In the genomic region with DNA sequence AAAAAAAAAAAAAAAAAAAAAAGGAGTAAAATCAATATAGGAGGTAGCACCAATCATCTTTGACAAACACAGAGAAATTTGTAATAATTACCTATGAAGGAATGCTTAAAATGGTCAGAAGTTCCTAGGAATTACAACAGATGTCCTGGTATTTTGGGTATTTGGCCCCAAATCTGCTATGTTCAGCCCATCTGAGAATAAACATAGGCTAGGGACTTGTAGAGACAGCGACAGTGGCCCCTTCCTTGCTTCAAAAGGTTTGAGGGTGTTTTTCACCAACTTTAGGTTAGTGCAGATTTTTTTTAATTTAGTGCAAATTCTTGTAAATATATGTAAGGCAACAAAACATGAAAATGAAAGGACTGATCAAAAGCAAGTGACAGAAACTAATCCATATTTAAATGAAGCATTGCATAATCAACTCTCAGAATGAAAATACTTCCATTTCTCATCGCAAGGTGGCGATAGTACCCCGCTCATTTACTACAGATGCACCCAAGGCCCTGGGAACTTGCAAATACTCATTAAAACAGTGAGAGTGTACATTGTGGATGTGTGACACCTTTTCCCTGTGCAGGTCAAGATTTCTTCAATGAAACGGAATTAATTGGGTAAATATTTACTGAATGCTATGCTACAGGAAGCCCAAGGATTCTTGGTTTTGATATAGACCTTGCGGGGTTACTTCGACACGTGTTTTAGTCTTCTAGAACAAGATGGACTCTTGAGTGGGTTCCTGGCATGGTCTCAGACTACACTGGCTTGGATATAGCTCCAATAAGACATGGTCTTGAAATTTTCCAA, we compare ENCODE assay signal across 8 cellular contexts. TPM values are rescaled to one million over a fixed set of nuclear protein-coding genes. Genes with fewer than 3 reads are reported as not detected.
DNase-seq lines count a peak whose midpoint lies in the region; ATAC-seq, FAIRE-seq and TF ChIP-seq lines count a peak whose summit lies in the region.

No MANE protein-coding gene starts in this region.

- no peak for TF ChIP-seq POLR2A in H54 (IDR thresholded peaks at IDR 0.05; ENCODE audit: low read depth, low read length)

- H2AFZ ChIP-seq in smooth muscle cell (ENCODE audit: low read depth), result no peak overlapping the region

- FAIRE-seq in H54 (lab: Jason Lieb, UNC), result peak; percentile 73

- peak; percentile 56 for DNase-seq in GM10266 (ENCODE audit: extremely low spot score)
- peak; percentile 25 for DNase-seq in H54 (ENCODE audit: insufficient read length, low spot score)
- peak; percentile 47 for DNase-seq in M059J (ENCODE audit: low read depth)
- peak; percentile 24 for DNase-seq in activated naive CD8-positive, alpha-beta T cell treated with anti-CD3 and anti-CD28 coated beads, Interleukin-2, amount 50 U/mL, for 16 hours (ENCODE audit: low read depth, low spot score)
- no peak for DNase-seq in right atrium auricular region (ENCODE audit: low spot score)
- no peak for DNase-seq in smooth muscle cell (lab: John Stamatoyannopoulos, UW; ENCODE audit: unreplicated experiment)
- no peak for DNase-seq in middle frontal gyrus (ENCODE audit: extremely low spot score, low spot score)

- no peaks in the 10 kb centered on the region for H3K27me3 ChIP-seq in right atrium auricular region
- H3K27me3 ChIP-seq in smooth muscle cell (ENCODE audit: low read depth), result no peaks in the 10 kb centered on the region

- TF ChIP-seq CTCF in GM10266 (IDR thresholded peaks at IDR 0.05; ENCODE audit: control insufficient read depth, insufficient read depth, low read depth, missing control alignments), result peak; percentile 72
- peak; percentile 73 to 86 for TF ChIP-seq CTCF in right atrium auricular region (IDR thresholded peaks at IDR 0.05)
- TF ChIP-seq CTCF in smooth muscle cell (IDR thresholded peaks at IDR 0.05; ENCODE audit: borderline replicate concordance, insufficient read depth, poor library complexity, severe bottlenecking), result peak; percentile 77

- H3K79me2 ChIP-seq in smooth muscle cell (ENCODE audit: low read depth), result no peaks in the 10 kb centered on the region

- H3K9me3 ChIP-seq in right atrium auricular region (no peaks in the 10 kb centered on the region), smooth muscle cell (replicated peaks; ENCODE audit: low read depth) (no peaks in the 10 kb centered on the region)

- H3K4me3 ChIP-seq in right atrium auricular region (no peak overlapping the region), smooth muscle cell (no peak overlapping the region)

- no peak overlapping the region for H3K27ac ChIP-seq in right atrium auricular region
- H3K27ac ChIP-seq in smooth muscle cell (ENCODE audit: low read depth), result no peak overlapping the region

- H3F3A ChIP-seq in smooth muscle cell (ENCODE audit: low read depth), result no peaks in the 10 kb centered on the region

- H4K20me1 ChIP-seq in smooth muscle cell (ENCODE audit: low read depth), result no peaks in the 10 kb centered on the region

- no peaks in the 10 kb centered on the region for H3K36me3 ChIP-seq in right atrium auricular region
- no peaks in the 10 kb centered on the region for H3K36me3 ChIP-seq in smooth muscle cell (ENCODE audit: low read depth)

- no peaks in the 10 kb centered on the region for H3K4me1 ChIP-seq in right atrium auricular region
- no peaks in the 10 kb centered on the region for H3K4me1 ChIP-seq in smooth muscle cell (ENCODE audit: low read depth)

- peak; percentile 85 for ATAC-seq in SK-N-SH treated with all-trans-retinoic acid at 6 μM for 48 hours

- WGBS in smooth muscle cell (ENCODE audit: low lambda C conversion rate), result 48% methylated on average over 8 of the region's 8 CpGs

- H3K9ac ChIP-seq in smooth muscle cell (ENCODE audit: low read depth), result no peak overlapping the region

- H3K4me2 ChIP-seq in smooth muscle cell, result no peak overlapping the region

TF ChIP-seq in SK-N-SH treated with all-trans-retinoic acid at 6 μM for 48 hours, 23 proteins besides CTCF, POLR2A, EP300 and RAD21:
- no peak for TF ChIP-seq RARB (CRISPR knock-in tag; IDR thresholded peaks at IDR 0.05)
- no peak for TF ChIP-seq SNAI2 (CRISPR knock-in tag; IDR thresholded peaks at IDR 0.05)
- TF ChIP-seq PPARA (CRISPR knock-in tag; IDR thresholded peaks at IDR 0.05; ENCODE audit: borderline replicate concordance), result no peak
- TF ChIP-seq, protein P1, sequence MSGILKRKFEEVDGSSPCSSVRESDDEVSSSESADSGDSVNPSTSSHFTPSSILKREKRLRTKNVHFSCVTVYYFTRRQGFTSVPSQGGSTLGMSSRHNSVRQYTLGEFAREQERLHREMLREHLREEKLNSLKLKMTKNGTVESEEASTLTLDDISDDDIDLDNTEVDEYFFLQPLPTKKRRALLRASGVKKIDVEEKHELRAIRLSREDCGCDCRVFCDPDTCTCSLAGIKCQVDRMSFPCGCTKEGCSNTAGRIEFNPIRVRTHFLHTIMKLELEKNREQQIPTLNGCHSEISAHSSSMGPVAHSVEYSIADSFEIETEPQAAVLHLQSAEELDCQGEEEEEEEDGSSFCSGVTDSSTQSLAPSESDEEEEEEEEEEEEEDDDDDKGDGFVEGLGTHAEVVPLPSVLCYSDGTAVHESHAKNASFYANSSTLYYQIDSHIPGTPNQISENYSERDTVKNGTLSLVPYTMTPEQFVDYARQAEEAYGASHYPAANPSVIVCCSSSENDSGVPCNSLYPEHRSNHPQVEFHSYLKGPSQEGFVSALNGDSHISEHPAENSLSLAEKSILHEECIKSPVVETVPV (CRISPR knock-in tag; IDR thresholded peaks at IDR 0.05), result no peak
- no peak for TF ChIP-seq CSDC2 (CRISPR knock-in tag; IDR thresholded peaks at IDR 0.05)
- TF ChIP-seq ZNF565 (CRISPR knock-in tag; conservative IDR thresholded peaks at IDR 0.05; ENCODE audit: low read depth), result no peak
- TF ChIP-seq TCF4 (CRISPR knock-in tag; IDR thresholded peaks at IDR 0.05; ENCODE audit: borderline replicate concordance), result no peak
- TF ChIP-seq GLIS3 (CRISPR knock-in tag; IDR thresholded peaks at IDR 0.05), result no peak
- TF ChIP-seq, protein P2, sequence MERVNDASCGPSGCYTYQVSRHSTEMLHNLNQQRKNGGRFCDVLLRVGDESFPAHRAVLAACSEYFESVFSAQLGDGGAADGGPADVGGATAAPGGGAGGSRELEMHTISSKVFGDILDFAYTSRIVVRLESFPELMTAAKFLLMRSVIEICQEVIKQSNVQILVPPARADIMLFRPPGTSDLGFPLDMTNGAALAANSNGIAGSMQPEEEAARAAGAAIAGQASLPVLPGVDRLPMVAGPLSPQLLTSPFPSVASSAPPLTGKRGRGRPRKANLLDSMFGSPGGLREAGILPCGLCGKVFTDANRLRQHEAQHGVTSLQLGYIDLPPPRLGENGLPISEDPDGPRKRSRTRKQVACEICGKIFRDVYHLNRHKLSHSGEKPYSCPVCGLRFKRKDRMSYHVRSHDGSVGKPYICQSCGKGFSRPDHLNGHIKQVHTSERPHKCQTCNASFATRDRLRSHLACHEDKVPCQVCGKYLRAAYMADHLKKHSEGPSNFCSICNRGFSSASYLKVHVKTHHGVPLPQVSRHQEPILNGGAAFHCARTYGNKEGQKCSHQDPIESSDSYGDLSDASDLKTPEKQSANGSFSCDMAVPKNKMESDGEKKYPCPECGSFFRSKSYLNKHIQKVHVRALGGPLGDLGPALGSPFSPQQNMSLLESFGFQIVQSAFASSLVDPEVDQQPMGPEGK (CRISPR knock-in tag; IDR thresholded peaks at IDR 0.05; ENCODE audit: borderline replicate concordance), result no peak
- no peak for TF ChIP-seq ZFP3 (CRISPR knock-in tag; IDR thresholded peaks at IDR 0.05)
- TF ChIP-seq TOX (CRISPR knock-in tag; IDR thresholded peaks at IDR 0.05; ENCODE audit: borderline replicate concordance), result no peak
- no peak for TF ChIP-seq ISL1 (CRISPR knock-in tag; IDR thresholded peaks at IDR 0.05)
- no peak for TF ChIP-seq BACH2 (CRISPR knock-in tag; IDR thresholded peaks at IDR 0.05; ENCODE audit: borderline replicate concordance)
- no peak for TF ChIP-seq ZC3H10 (CRISPR knock-in tag; IDR thresholded peaks at IDR 0.05)
- TF ChIP-seq, protein P3, sequence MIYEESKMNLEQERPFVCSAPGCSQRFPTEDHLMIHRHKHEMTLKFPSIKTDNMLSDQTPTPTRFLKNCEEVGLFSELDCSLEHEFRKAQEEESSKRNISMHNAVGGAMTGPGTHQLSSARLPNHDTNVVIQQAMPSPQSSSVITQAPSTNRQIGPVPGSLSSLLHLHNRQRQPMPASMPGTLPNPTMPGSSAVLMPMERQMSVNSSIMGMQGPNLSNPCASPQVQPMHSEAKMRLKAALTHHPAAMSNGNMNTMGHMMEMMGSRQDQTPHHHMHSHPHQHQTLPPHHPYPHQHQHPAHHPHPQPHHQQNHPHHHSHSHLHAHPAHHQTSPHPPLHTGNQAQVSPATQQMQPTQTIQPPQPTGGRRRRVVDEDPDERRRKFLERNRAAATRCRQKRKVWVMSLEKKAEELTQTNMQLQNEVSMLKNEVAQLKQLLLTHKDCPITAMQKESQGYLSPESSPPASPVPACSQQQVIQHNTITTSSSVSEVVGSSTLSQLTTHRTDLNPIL (CRISPR knock-in tag; IDR thresholded peaks at IDR 0.05; ENCODE audit: low read depth), result no peak
- no peak for TF ChIP-seq ZNF70 (CRISPR knock-in tag; IDR thresholded peaks at IDR 0.05)

RNA-seq across cellular contexts. Expression of a gene that starts 44.6 kb away (rescaled TPM):
- total RNA-seq in M059J (2014; rRNA removed; shearing (Covaris generic)), result 0.12 TPM in 1 of 2 replicates, not detected in the other
- 1 to 10 TPM; 1.3 to 1.5 TPM for total RNA-seq in right atrium auricular region
- total RNA-seq in smooth muscle cell, result 0.09 TPM in 1 of 2 replicates, not detected in the other
- 1.2 TPM in 1 of 2 replicates, not detected in the other for polyA plus RNA-seq in smooth muscle cell

Comparison
In these comparisons a context has a peak if more than half of its experiments do, and no peak if none do; other contexts are left out.
1. DNase-seq: peak in GM10266 (single experiment), H54 (single experiment), M059J (single experiment) and activated naive CD8-positive, alpha-beta T cell treated with anti-CD3 and anti-CD28 coated beads, Interleukin-2, amount 50 U/mL, for 16 hours (single experiment); none in right atrium auricular region (single experiment), smooth muscle cell (single experiment) and middle frontal gyrus (single experiment).
2. Peak in every context shown above with its lines, with median percentiles within 50 percentile points of each other: CTCF ChIP-seq.